8 cellular contexts compared by ENCODE assay signal in genomic region chr2:191851159-191851558, GRCh38. TPM values are rescaled to one million over a fixed set of nuclear protein-coding genes. Genes with fewer than 3 reads are reported as not detected.
"Had no signal": no experiment of that assay in that cellular context is flagged by ENCODE, and none has a peak within 500 bp of the region (broad histone marks: within the 10 kb centered on the region; RNA-seq: fewer than 3 reads in every experiment).

No MANE protein-coding gene starts in this region.

- DNase-seq: H9, HCEC 1CT, IMR-90, KBM-7 had no signal

- H3K4me2 ChIP-seq: GM23338 had no signal

- H2AFZ ChIP-seq: GM23338 had no signal

- FAIRE-seq: H1, H54, HTR-8/SVneo had no signal

- H3K4me3 ChIP-seq: GM23338 had no signal

RNA-seq across cellular contexts. Expression of gene CAVIN2, which starts 4.3 kb away (rescaled TPM):
- total RNA-seq: H1, H9 had no signal
